In the genomic region with DNA sequence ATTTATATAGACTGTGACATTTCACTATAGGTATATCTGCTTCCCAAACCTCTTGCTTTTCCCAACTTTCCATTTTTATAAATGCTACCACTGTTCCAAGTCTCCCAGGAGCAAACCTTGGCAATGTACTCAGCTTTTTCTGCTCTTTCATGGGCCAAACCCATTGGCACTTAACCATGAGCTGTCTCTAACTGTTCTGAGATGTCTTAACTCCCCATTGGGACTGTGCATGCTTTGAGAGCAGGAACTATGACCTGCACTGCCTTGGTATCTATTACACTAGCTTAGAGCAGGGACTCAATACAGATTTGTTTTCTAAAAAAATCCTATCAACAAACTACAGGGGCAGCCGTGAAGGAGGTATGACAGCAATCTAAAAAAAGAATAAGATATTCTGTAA, we compare ENCODE assay signal across 18 cellular contexts. TPM values are rescaled to one million over a fixed set of nuclear protein-coding genes. Genes with fewer than 3 reads are reported as not detected.
A peak's percentile ranks its signal among the peaks of the same experiment; 100 is the strongest.
DNase-seq lines count a peak whose midpoint lies in the region; ATAC-seq lines count a peak whose summit lies in the region.
"Had no signal": no experiment of that assay in that cellular context is flagged by ENCODE, and none has a peak within 500 bp of the region (broad histone marks: within the 10 kb centered on the region; RNA-seq: fewer than 3 reads in every experiment).

No MANE protein-coding gene starts in this region.

- DNase-seq in left cardiac atrium (no peak), cardiac septum (ENCODE audit: low spot score) (no peak), adipocyte (ENCODE audit: low read depth) (peak; percentile 11), left ventricle myocardium superior (no peak), COR-L47 (lab: John Stamatoyannopoulos, UW) (no peak), NCI-H748 treated with DMSO at 0.1 percent for 48 hours (lab: John Stamatoyannopoulos, UW) (no peak)
- DNase-seq: DMS 273 treated with DMSO at 0.1 percent for 48 hours, DMS79 treated with DMSO at 0.1 percent for 48 hours, Kasumi-1, NCI-H1092, NCI-H1436 treated with DMSO at 0.1 percent for 48 hours, NCI-H1930, NCI-H2171, NCI-H345, NCI-H524 treated with DMSO at 0.1 percent for 48 hours had no signal

- H3K4me3 ChIP-seq in adipocyte (ENCODE audit: low read length), result peak overlapping the region; percentile 53
- H3K4me3 ChIP-seq: A549 had no signal

- H3K9ac ChIP-seq in adipocyte (ENCODE audit: low read length), result peak overlapping the region; percentile 64

- H3K4me1 ChIP-seq in adipocyte (ENCODE audit: control insufficient read depth, insufficient read depth, low read length), result peaks cover 15% of the 10 kb centered on the region
- H3K4me1 ChIP-seq: A549 had no signal

- no peaks in the 10 kb centered on the region for H3K27me3 ChIP-seq in adipocyte (replicated peaks; ENCODE audit: control insufficient read depth, insufficient read depth, low read length)

- intact Hi-C loops in left cardiac atrium (cut with DNase I), result no loop called here
- intact Hi-C loops in cardiac septum (cut with DNase I), result no loop called here
- intact Hi-C loops in left ventricle myocardium superior (cut with micrococcal nuclease), result no loop called here

- H3K36me3 ChIP-seq in adipocyte (ENCODE audit: control insufficient read depth, insufficient read depth, low read length, severe bottlenecking), result no peaks in the 10 kb centered on the region

- ATAC-seq in left cardiac atrium, result peak; percentile 58 to 92
- ATAC-seq in left ventricle myocardium superior, result peak; percentile 74
- no peak for ATAC-seq in HG02571 (IDR thresholded peaks at IDR 0.05; ENCODE audit: unreplicated experiment)
- ATAC-seq: A549, SK-N-SH treated with all-trans-retinoic acid at 6 μM for 48 hours had no signal

- H3K9me3 ChIP-seq in adipocyte (ENCODE audit: control insufficient read depth, low read length), result no peaks in the 10 kb centered on the region
- H3K9me3 ChIP-seq: A549 had no signal

RNA-seq across cellular contexts. Expression of a gene that starts 22.5 kb away (rescaled TPM):
- total RNA-seq in left cardiac atrium, result 10 to 100 TPM; 57.2 to 76.6 TPM
- 73.1 TPM for total RNA-seq in cardiac septum
- 61.7 TPM for total RNA-seq in left ventricle myocardium superior

RNA-seq across cellular contexts. Expression of a gene that starts 53.0 kb away (rescaled TPM):
- total RNA-seq in left cardiac atrium (100 to 1,000 TPM; 281 to 449 TPM), cardiac septum (216 TPM), left ventricle myocardium superior (252 TPM)
